Comparison of ENCODE assay signal across 20 cellular contexts in the genomic region with DNA sequence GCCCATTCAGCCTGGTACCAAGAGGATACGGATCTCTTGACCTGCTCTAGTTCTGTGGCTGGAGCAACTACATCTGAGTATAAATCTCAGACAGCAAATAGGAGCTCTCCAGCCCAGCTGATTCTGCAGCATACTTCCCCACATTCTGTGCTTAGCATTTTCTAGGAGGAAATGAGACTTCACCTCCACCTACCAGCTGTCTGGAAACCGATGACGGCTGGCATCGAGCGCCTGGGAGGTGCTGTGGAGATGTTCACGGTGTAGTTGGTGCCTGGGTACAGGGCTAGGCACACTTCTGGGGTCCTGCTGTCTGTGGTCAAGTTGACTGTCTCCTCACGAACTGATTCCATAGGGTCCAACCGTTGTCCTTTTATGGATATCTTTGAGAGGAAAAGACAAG.
A peak's percentile ranks its signal among the peaks of the same experiment; 100 is the strongest.
DNase-seq lines count a peak whose midpoint lies in the region; ATAC-seq, FAIRE-seq and TF ChIP-seq lines count a peak whose summit lies in the region.
"Had no signal": no experiment of that assay in that cellular context is flagged by ENCODE, and none has a peak within 500 bp of the region (broad histone marks: within the 10 kb centered on the region; RNA-seq: fewer than 3 reads in every experiment).

No MANE protein-coding gene starts in this region.

- H3K27ac Mint-ChIP-seq in dendritic cell treated with granulocyte-macrophage colony-stimulating factor and Interleukin-4, amounts not matched to agents 40 ng/mL and 50 ng/mL, for 4 days = peak overlapping the region; percentile 63
- H3K27ac Mint-ChIP-seq: IgD-negative memory B cell had no signal

- no peak overlapping the region for H3K18ac ChIP-seq in trophoblast cell (ENCODE audit: low read length)

- no peak overlapping the region for H4K12ac ChIP-seq in trophoblast cell (ENCODE audit: low read depth, low read length)

- H3K4me3 Mint-ChIP-seq in dendritic cell treated with granulocyte-macrophage colony-stimulating factor and Interleukin-4, amounts not matched to agents 40 ng/mL and 50 ng/mL, for 4 days = no peak overlapping the region

- no peak overlapping the region for H2BK120ac ChIP-seq in trophoblast cell (ENCODE audit: insufficient read depth, low read length, poor library complexity)

- no peaks in the 10 kb centered on the region for H3K27me3 ChIP-seq in trophoblast cell (ENCODE audit: insufficient read depth, low read length)
- H3K27me3 ChIP-seq in WERI-Rb-1 (ENCODE audit: insufficient read depth, low read depth, severe bottlenecking) = no peaks in the 10 kb centered on the region
- H3K27me3 ChIP-seq: BLaER1, MG63 had no signal

- no peak overlapping the region for H3K9ac ChIP-seq in trophoblast cell (ENCODE audit: low read length)
- H3K9ac ChIP-seq: BLaER1 had no signal

- no peak for TF ChIP-seq POLR2A in A549 (IDR thresholded peaks at IDR 0.05; ENCODE audit: low read length)

- H3K9me3 ChIP-seq in A549 (no peaks in the 10 kb centered on the region), trophoblast cell (ENCODE audit: insufficient read depth, low read depth, low read length) (no peaks in the 10 kb centered on the region), WERI-Rb-1 (ENCODE audit: severe bottlenecking) (no peaks in the 10 kb centered on the region)
- H3K9me3 ChIP-seq: BLaER1, MG63 had no signal

- no peaks in the 10 kb centered on the region for H3K79me2 ChIP-seq in trophoblast cell (ENCODE audit: control insufficient read depth, insufficient read depth, low read length, poor library complexity)

- TF ChIP-seq RAD21 in A549 (conservative IDR thresholded peaks at IDR 0.05 in 1 of 2, IDR thresholded peaks at IDR 0.05 in 1 of 2) = no peak

- H2BK5ac ChIP-seq in trophoblast cell (ENCODE audit: low read depth, low read length, poor library complexity) = no peak overlapping the region

- H3K4me1 ChIP-seq in A549 = peaks cover 74% of the 10 kb centered on the region
- peaks cover 0 to 5% of the 10 kb centered on the region in 2 experiments for H3K4me1 ChIP-seq in trophoblast cell (ENCODE audit: control insufficient read depth in 1 of 2, insufficient read depth in 2 of 2, low read length in 2 of 2)

- WGBS in A549 (ENCODE audit: missing lambda C conversion rate) = 91% methylated on average over 8 of the region's 8 CpGs
- WGBS in trophoblast cell (ENCODE audit: extremely low coverage, insufficient coverage, insufficient read length) = no CpG with 5 or more reads among the region's 8 CpGs

- no peaks in the 10 kb centered on the region for H3K9me3 Mint-ChIP-seq in dendritic cell treated with granulocyte-macrophage colony-stimulating factor and Interleukin-4, amounts not matched to agents 40 ng/mL and 50 ng/mL, for 4 days
- H3K9me3 Mint-ChIP-seq: IgD-negative memory B cell had no signal

- FAIRE-seq in A549 (lab: Jason Lieb, UNC) = no peak
- FAIRE-seq: G401.6, HTR-8/SVneo had no signal

- POLR2A ChIA-PET in A549 (lab: Yijun Ruan, JAX) = interaction anchor here (1.7 kb wide), 1 partner anchor 268 kb away, joined by 6 read pairs; a partner anchor contains a TSS

- H3K36me3 ChIP-seq in trophoblast cell (ENCODE audit: control insufficient read depth in 1 of 2, insufficient read depth in 2 of 2, low read length in 2 of 2) = peaks cover 0 to 4% of the 10 kb centered on the region in 2 experiments
- H3K36me3 ChIP-seq in WERI-Rb-1 = peaks cover 34% of the 10 kb centered on the region
- H3K36me3 ChIP-seq: MG63 had no signal

- H3K4me3 ChIP-seq in A549 = no peak overlapping the region
- no peak overlapping the region for H3K4me3 ChIP-seq in trophoblast cell (ENCODE audit: low read depth, low read length)
- no peak overlapping the region for H3K4me3 ChIP-seq in WERI-Rb-1 (ENCODE audit: low read depth, low read length)
- H3K4me3 ChIP-seq: BLaER1, MG63 had no signal

- H4K8ac ChIP-seq in trophoblast cell (ENCODE audit: low read depth, low read length) = no peak overlapping the region

- H3K4me2 ChIP-seq in A549 = peak overlapping the region; percentile 44; the same call in 2 of the 3 replicates
- no peak overlapping the region for H3K4me2 ChIP-seq in trophoblast cell (ENCODE audit: low read length)

- TF ChIP-seq EP300 in A549 (IDR thresholded peaks at IDR 0.05) = no peak

- H4K91ac ChIP-seq in trophoblast cell (ENCODE audit: low read depth, low read length) = no peak overlapping the region

- H3K4ac ChIP-seq in trophoblast cell (ENCODE audit: low read depth, low read length) = no peak overlapping the region

- no peak overlapping the region for H2AFZ ChIP-seq in trophoblast cell (ENCODE audit: insufficient read depth, low read length, poor library complexity)

- TF ChIP-seq CTCF in A549 (IDR thresholded peaks at IDR 0.05) (no peak), WERI-Rb-1 (IDR thresholded peaks at IDR 0.05; ENCODE audit: low read depth, low read length) (no peak)

- no peak overlapping the region for H2BK12ac ChIP-seq in trophoblast cell (ENCODE audit: low read length)

- H3K14ac ChIP-seq in trophoblast cell (ENCODE audit: low read length) = no peak overlapping the region

- peaks cover 74% of the 10 kb centered on the region for H3K36me3 Mint-ChIP-seq in dendritic cell treated with granulocyte-macrophage colony-stimulating factor and Interleukin-4, amounts not matched to agents 40 ng/mL and 50 ng/mL, for 4 days (ENCODE audit: low read depth)

- no peak overlapping the region for H3K23ac ChIP-seq in trophoblast cell (ENCODE audit: low read length)

- H3K27ac ChIP-seq in A549 = peak overlapping the region; percentile 74 to 95; a peak in 5 of 6 replicates
- H3K27ac ChIP-seq in trophoblast cell (ENCODE audit: low read depth, low read length) = no peak overlapping the region
- no peak overlapping the region for H3K27ac ChIP-seq in WERI-Rb-1
- H3K27ac ChIP-seq: BLaER1, HL-60 had no signal

- intact Hi-C loops in dendritic cell treated with granulocyte-macrophage colony-stimulating factor and Interleukin-4, amounts not matched to agents 40 ng/mL and 50 ng/mL, for 4 days (cut with micrococcal nuclease) = no loop called here

- H3K4me1 Mint-ChIP-seq in dendritic cell treated with granulocyte-macrophage colony-stimulating factor and Interleukin-4, amounts not matched to agents 40 ng/mL and 50 ng/mL, for 4 days (ENCODE audit: low read depth) = peaks cover 44% of the 10 kb centered on the region

- no peaks in the 10 kb centered on the region for H3K79me1 ChIP-seq in trophoblast cell (ENCODE audit: low read length)

- DNase-seq in A549 (ENCODE audit: low read depth in 1 of 2, low spot score in 1 of 2) (no peak), M059J (ENCODE audit: low read depth) (peak; percentile 7), trophoblast cell (peak; percentile 10 to 19), HK-2 (ENCODE audit: unreplicated experiment) (no peak), WERI-Rb-1 (no peak)
- DNase-seq: DND-41, H7, MG63, NCI-H1048, NCI-H1436, NCI-H2029, NCI-H526 had no signal

- no peaks in the 10 kb centered on the region for H3K27me3 Mint-ChIP-seq in dendritic cell treated with granulocyte-macrophage colony-stimulating factor and Interleukin-4, amounts not matched to agents 40 ng/mL and 50 ng/mL, for 4 days
- H3K27me3 Mint-ChIP-seq: IgD-negative memory B cell had no signal

- no peak overlapping the region for H2AK5ac ChIP-seq in trophoblast cell (ENCODE audit: low read length)

- ATAC-seq in A549 (no peak), HG02588 (IDR thresholded peaks at IDR 0.05; ENCODE audit: unreplicated experiment) (no peak)
- ATAC-seq: Panc1 had no signal

- CTCF ChIA-PET in A549 (lab: Yijun Ruan, JAX) = interaction anchor here (1.0 to 2.5 kb wide), 8 partner anchors 8 to 250 kb away, joined by 3 to 23 read pairs (median 4); no protein-coding TSS in a partner anchor

TF ChIP-seq in A549, 52 proteins besides CTCF, POLR2A, EP300 and RAD21:
- TF ChIP-seq CBX8 (IDR thresholded peaks at IDR 0.05) = no peak
- TF ChIP-seq POLR2AphosphoS2 (conservative IDR thresholded peaks at IDR 0.05; ENCODE audit: low read length) = no peak
- no peak for TF ChIP-seq NPAS2 (CRISPR knock-in tag; IDR thresholded peaks at IDR 0.05; ENCODE audit: borderline replicate concordance)

Comparison
In these comparisons a context has a peak if more than half of its experiments do, and no peak if none do; other contexts are left out.
1. DNase-seq: peak in M059J (single experiment) and trophoblast cell (2 of 2); none in A549 (0 of 2), HK-2 (single experiment) and WERI-Rb-1 (single experiment).
2. H3K27ac ChIP-seq: peak in A549 (2 of 2); none in trophoblast cell (single experiment) and WERI-Rb-1 (single experiment).